19 cellular contexts compared by ENCODE assay signal in genomic region chr12:126742326-126742725, GRCh38.
A peak's percentile ranks its signal among the peaks of the same experiment; 100 is the strongest.
DNase-seq lines count a peak whose midpoint lies in the region; TF ChIP-seq lines count a peak whose summit lies in the region.
"Had no signal": no experiment of that assay in that cellular context is flagged by ENCODE, and none has a peak within 500 bp of the region (broad histone marks: within the 10 kb centered on the region; RNA-seq: fewer than 3 reads in every experiment).

No MANE protein-coding gene starts in this region.

- no peaks in the 10 kb centered on the region for H3K4me1 ChIP-seq in HAP-1
- H3K4me1 ChIP-seq: A549 had no signal

- no peaks in the 10 kb centered on the region for H3K9me3 ChIP-seq in HAP-1
- H3K9me3 ChIP-seq: A549; BLaER1 treated with 17β-estradiol and CSF1 and Interleukin-3, amounts not matched to agents 10 nM and 100 nM had no signal

- H3K4me3 Mint-ChIP-seq in endothelial cell (ENCODE audit: unreplicated experiment) = no peak overlapping the region
- H3K4me3 Mint-ChIP-seq: CD8-positive, alpha-beta memory T cell had no signal

- peak overlapping the region; percentile 13 for H3K27ac ChIP-seq in cingulate gyrus (ENCODE audit: low read depth, low read length)
- H3K27ac ChIP-seq: A549; BLaER1 treated with 17β-estradiol and CSF1 and Interleukin-3, amounts not matched to agents 10 nM and 100 nM had no signal

- H3K36me3 ChIP-seq in HAP-1 (replicated peaks) = no peaks in the 10 kb centered on the region
- H3K36me3 ChIP-seq: BLaER1 treated with 17β-estradiol and CSF1 and Interleukin-3, amounts not matched to agents 10 nM and 100 nM had no signal

- no peak for TF ChIP-seq CTCF in endothelial cell (IDR thresholded peaks at IDR 0.05; ENCODE audit: unreplicated experiment)

- no peaks in the 10 kb centered on the region for H3K4me1 Mint-ChIP-seq in endothelial cell (ENCODE audit: unreplicated experiment)

- H3K36me3 Mint-ChIP-seq in endothelial cell (ENCODE audit: low read depth, unreplicated experiment) = peaks cover 7% of the 10 kb centered on the region

- no peaks in the 10 kb centered on the region for H3K27me3 Mint-ChIP-seq in endothelial cell (ENCODE audit: unreplicated experiment)
- H3K27me3 Mint-ChIP-seq: CD8-positive, alpha-beta memory T cell had no signal

- in situ Hi-C loops in HAP-1 (cut with MboI; ENCODE audit: low sequenced_read_pairs) = no loop called here

- DNase-seq in amygdala (lab: John Stamatoyannopoulos, UW) = peak in 48 of 56 donors; percentile 2 to 82 (median 36)
- peak; percentile 41 for DNase-seq in medulla oblongata (ENCODE audit: extremely low spot score)
- peak; percentile 65 for DNase-seq in retina
- DNase-seq in NCI-H345 (lab: John Stamatoyannopoulos, UW) = no peak
- DNase-seq in endothelial cell (ENCODE audit: low spot score) = no peak
- DNase-seq in HAP-1 (ENCODE audit: low spot score in 2 of 2) = no peak
- DNase-seq: CD8-positive, alpha-beta memory T cell; DMS53; EL; KBM-7; NCI-H1105; NCI-H1694 treated with DMSO at 0.1 percent for 48 hours; NCI-H2107; NCI-H510A treated with DMSO at 0.1 percent for 48 hours; NCI-H774; Right ventricle myocardium superior had no signal

- H3K27me3 ChIP-seq in HAP-1 (ENCODE audit: low read depth) = no peaks in the 10 kb centered on the region
- H3K27me3 ChIP-seq: BLaER1 treated with 17β-estradiol and CSF1 and Interleukin-3, amounts not matched to agents 10 nM and 100 nM had no signal

- peaks cover 24% of the 10 kb centered on the region for H3K9me3 Mint-ChIP-seq in endothelial cell (ENCODE audit: unreplicated experiment)

- no peak overlapping the region for H3K4me3 ChIP-seq in HAP-1
- H3K4me3 ChIP-seq: A549; BLaER1 treated with 17β-estradiol and CSF1 and Interleukin-3, amounts not matched to agents 10 nM and 100 nM had no signal

- no peak overlapping the region for H3K27ac Mint-ChIP-seq in endothelial cell (ENCODE audit: unreplicated experiment)

Comparison
In these comparisons a context has a peak if more than half of its experiments do, and no peak if none do; other contexts are left out.
1. DNase-seq: peak in amygdala (48 of 56), medulla oblongata (single experiment) and retina (single experiment); none in NCI-H345 (single experiment), endothelial cell (single experiment) and HAP-1 (0 of 2).